2 cellular contexts compared by ENCODE assay signal in the genomic region with DNA sequence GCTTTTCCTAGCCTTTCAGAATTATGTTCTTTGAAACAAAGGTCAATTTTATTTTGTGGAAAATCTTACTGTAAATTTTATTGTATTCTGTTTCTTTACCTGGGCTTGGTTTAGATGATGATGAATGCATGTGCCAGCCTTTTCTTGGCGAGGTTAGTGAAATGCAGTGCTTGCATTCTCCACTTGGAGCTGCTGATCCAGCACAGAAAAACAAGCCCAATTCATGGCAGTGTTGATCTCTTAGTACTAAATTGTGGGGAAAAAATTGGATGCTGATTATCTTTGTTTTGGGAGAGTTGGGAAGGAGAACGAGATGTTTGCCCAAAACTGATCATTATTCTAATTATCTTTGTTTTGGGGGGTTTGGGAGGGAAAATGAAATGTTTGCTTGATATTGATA.
TF ChIP-seq lines count a peak whose summit lies in the region.

No MANE protein-coding gene starts in this region.

TF ChIP-seq in HEK293T, 16 proteins besides CTCF, POLR2A, EP300 and RAD21:
- TF ChIP-seq ELF4 (IDR thresholded peaks at IDR 0.05) (no peak), NFRKB (IDR thresholded peaks at IDR 0.05) (no peak), SP1 (IDR thresholded peaks at IDR 0.05) (no peak), FOXK2 (IDR thresholded peaks at IDR 0.05) (no peak), LEF1 (IDR thresholded peaks at IDR 0.05; ENCODE audit: borderline replicate concordance) (no peak)
- TF ChIP-seq, protein P1, sequence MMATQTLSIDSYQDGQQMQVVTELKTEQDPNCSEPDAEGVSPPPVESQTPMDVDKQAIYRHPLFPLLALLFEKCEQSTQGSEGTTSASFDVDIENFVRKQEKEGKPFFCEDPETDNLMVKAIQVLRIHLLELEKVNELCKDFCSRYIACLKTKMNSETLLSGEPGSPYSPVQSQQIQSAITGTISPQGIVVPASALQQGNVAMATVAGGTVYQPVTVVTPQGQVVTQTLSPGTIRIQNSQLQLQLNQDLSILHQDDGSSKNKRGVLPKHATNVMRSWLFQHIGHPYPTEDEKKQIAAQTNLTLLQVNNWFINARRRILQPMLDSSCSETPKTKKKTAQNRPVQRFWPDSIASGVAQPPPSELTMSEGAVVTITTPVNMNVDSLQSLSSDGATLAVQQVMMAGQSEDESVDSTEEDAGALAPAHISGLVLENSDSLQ (IDR thresholded peaks at IDR 0.05): no peak

TF ChIP-seq in K562, 482 proteins besides CTCF, POLR2A, EP300 and RAD21:
- no peak for TF ChIP-seq PHF8 (IDR thresholded peaks at IDR 0.05; ENCODE audit: borderline replicate concordance, low read length)
- TF ChIP-seq, protein P2, sequence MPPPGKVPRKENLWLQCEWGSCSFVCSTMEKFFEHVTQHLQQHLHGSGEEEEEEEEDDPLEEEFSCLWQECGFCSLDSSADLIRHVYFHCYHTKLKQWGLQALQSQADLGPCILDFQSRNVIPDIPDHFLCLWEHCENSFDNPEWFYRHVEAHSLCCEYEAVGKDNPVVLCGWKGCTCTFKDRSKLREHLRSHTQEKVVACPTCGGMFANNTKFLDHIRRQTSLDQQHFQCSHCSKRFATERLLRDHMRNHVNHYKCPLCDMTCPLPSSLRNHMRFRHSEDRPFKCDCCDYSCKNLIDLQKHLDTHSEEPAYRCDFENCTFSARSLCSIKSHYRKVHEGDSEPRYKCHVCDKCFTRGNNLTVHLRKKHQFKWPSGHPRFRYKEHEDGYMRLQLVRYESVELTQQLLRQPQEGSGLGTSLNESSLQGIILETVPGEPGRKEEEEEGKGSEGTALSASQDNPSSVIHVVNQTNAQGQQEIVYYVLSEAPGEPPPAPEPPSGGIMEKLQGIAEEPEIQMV (tag; conservative IDR thresholded peaks at IDR 0.05; ENCODE audit: low read depth): no peak
- TF ChIP-seq, protein P3, sequence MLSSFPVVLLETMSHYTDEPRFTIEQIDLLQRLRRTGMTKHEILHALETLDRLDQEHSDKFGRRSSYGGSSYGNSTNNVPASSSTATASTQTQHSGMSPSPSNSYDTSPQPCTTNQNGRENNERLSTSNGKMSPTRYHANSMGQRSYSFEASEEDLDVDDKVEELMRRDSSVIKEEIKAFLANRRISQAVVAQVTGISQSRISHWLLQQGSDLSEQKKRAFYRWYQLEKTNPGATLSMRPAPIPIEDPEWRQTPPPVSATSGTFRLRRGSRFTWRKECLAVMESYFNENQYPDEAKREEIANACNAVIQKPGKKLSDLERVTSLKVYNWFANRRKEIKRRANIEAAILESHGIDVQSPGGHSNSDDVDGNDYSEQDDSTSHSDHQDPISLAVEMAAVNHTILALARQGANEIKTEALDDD (IDR thresholded peaks at IDR 0.05): no peak
- TF ChIP-seq, protein P4, sequence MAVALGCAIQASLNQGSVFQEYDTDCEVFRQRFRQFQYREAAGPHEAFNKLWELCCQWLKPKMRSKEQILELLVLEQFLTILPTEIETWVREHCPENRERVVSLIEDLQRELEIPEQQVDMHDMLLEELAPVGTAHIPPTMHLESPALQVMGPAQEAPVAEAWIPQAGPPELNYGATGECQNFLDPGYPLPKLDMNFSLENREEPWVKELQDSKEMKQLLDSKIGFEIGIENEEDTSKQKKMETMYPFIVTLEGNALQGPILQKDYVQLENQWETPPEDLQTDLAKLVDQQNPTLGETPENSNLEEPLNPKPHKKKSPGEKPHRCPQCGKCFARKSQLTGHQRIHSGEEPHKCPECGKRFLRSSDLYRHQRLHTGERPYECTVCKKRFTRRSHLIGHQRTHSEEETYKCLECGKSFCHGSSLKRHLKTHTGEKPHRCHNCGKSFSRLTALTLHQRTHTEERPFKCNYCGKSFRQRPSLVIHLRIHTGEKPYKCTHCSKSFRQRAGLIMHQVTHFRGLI (CRISPR knock-in tag; IDR thresholded peaks at IDR 0.05): no peak
- no peak for TF ChIP-seq ZNF3 (CRISPR knock-in tag; IDR thresholded peaks at IDR 0.05)
- no peak for TF ChIP-seq SMC3 (conservative IDR thresholded peaks at IDR 0.05; ENCODE audit: insufficient read depth, low read depth, low read length)
- TF ChIP-seq, protein P5, sequence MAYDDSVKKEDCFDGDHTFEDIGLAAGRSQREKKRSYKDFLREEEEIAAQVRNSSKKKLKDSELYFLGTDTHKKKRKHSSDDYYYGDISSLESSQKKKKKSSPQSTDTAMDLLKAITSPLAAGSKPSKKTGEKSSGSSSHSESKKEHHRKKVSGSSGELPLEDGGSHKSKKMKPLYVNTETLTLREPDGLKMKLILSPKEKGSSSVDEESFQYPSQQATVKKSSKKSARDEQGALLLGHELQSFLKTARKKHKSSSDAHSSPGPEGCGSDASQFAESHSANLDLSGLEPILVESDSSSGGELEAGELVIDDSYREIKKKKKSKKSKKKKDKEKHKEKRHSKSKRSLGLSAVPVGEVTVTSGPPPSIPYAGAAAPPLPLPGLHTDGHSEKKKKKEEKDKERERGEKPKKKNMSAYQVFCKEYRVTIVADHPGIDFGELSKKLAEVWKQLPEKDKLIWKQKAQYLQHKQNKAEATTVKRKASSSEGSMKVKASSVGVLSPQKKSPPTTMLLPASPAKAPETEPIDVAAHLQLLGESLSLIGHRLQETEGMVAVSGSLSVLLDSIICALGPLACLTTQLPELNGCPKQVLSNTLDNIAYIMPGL (CRISPR knock-in tag; IDR thresholded peaks at IDR 0.05): no peak
- no peak for TF ChIP-seq RBM39 (optimal IDR thresholded peaks at IDR 0.05; ENCODE audit: low read depth, low read length)
- TF ChIP-seq SUPT5H (IDR thresholded peaks at IDR 0.05): no peak
- TF ChIP-seq, protein P6, sequence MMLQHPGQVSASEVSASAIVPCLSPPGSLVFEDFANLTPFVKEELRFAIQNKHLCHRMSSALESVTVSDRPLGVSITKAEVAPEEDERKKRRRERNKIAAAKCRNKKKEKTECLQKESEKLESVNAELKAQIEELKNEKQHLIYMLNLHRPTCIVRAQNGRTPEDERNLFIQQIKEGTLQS (IDR thresholded peaks at IDR 0.05): no peak
- TF ChIP-seq, protein P6 (CRISPR knock-in tag; conservative IDR thresholded peaks at IDR 0.05): no peak
- no peak for TF ChIP-seq HMG20A (CRISPR knock-in tag; conservative IDR thresholded peaks at IDR 0.05)
- TF ChIP-seq NELFE (IDR thresholded peaks at IDR 0.05; ENCODE audit: insufficient read depth, insufficient read length): no peak
- no peak for TF ChIP-seq ADNP (tag; IDR thresholded peaks at IDR 0.05)
- TF ChIP-seq, protein P7, sequence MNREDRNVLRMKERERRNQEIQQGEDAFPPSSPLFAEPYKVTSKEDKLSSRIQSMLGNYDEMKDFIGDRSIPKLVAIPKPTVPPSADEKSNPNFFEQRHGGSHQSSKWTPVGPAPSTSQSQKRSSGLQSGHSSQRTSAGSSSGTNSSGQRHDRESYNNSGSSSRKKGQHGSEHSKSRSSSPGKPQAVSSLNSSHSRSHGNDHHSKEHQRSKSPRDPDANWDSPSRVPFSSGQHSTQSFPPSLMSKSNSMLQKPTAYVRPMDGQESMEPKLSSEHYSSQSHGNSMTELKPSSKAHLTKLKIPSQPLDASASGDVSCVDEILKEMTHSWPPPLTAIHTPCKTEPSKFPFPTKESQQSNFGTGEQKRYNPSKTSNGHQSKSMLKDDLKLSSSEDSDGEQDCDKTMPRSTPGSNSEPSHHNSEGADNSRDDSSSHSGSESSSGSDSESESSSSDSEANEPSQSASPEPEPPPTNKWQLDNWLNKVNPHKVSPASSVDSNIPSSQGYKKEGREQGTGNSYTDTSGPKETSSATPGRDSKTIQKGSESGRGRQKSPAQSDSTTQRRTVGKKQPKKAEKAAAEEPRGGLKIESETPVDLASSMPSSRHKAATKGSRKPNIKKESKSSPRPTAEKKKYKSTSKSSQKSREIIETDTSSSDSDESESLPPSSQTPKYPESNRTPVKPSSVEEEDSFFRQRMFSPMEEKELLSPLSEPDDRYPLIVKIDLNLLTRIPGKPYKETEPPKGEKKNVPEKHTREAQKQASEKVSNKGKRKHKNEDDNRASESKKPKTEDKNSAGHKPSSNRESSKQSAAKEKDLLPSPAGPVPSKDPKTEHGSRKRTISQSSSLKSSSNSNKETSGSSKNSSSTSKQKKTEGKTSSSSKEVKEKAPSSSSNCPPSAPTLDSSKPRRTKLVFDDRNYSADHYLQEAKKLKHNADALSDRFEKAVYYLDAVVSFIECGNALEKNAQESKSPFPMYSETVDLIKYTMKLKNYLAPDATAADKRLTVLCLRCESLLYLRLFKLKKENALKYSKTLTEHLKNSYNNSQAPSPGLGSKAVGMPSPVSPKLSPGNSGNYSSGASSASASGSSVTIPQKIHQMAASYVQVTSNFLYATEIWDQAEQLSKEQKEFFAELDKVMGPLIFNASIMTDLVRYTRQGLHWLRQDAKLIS (CRISPR knock-in tag; IDR thresholded peaks at IDR 0.05): no peak
- TF ChIP-seq NBN (IDR thresholded peaks at IDR 0.05; ENCODE audit: low read depth): no peak
- TF ChIP-seq YBX1 (IDR thresholded peaks at IDR 0.05): no peak
- no peak for TF ChIP-seq NFATC3 (IDR thresholded peaks at IDR 0.05)
- TF ChIP-seq MED1 (CRISPR knock-in tag; IDR thresholded peaks at IDR 0.05; ENCODE audit: borderline replicate concordance): no peak
- TF ChIP-seq, protein P8, sequence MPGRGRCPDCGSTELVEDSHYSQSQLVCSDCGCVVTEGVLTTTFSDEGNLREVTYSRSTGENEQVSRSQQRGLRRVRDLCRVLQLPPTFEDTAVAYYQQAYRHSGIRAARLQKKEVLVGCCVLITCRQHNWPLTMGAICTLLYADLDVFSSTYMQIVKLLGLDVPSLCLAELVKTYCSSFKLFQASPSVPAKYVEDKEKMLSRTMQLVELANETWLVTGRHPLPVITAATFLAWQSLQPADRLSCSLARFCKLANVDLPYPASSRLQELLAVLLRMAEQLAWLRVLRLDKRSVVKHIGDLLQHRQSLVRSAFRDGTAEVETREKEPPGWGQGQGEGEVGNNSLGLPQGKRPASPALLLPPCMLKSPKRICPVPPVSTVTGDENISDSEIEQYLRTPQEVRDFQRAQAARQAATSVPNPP (IDR thresholded peaks at IDR 0.05; ENCODE audit: borderline replicate concordance, insufficient read depth, insufficient read length): no peak
- no peak for TF ChIP-seq GATA2 (CRISPR knock-in tag; IDR thresholded peaks at IDR 0.05)
